ENCODE assay signal across 1 cellular context in genomic region chr22:44979154-44979553, GRCh38.
TF ChIP-seq lines count a peak whose summit lies in the region.

No MANE protein-coding gene starts in this region.

TF ChIP-seq in H1, 55 proteins besides CTCF, POLR2A, EP300 and RAD21:
- TF ChIP-seq SIN3A (conservative IDR thresholded peaks at IDR 0.05 in 1 of 2, IDR thresholded peaks at IDR 0.05 in 1 of 2; ENCODE audit: low read depth in 1 of 2, low read length in 2 of 2) (no peak), POLR2AphosphoS5 (IDR thresholded peaks at IDR 0.05; ENCODE audit: low read depth, low read length) (peak; percentile 54; the same call in 1 of the 2 replicates)
TF ChIP-seq in H1: peak in this region for 1.
